Comparison of ENCODE assay signal across 18 cellular contexts in genomic region chr2:13474538-13474937, GRCh38.
"Had no signal": no experiment of that assay in that cellular context is flagged by ENCODE, and none has a peak within 500 bp of the region (broad histone marks: within the 10 kb centered on the region; RNA-seq: fewer than 3 reads in every experiment).

No MANE protein-coding gene starts in this region.

- H3K27me3 Mint-ChIP-seq: activated B cell treated with CpG ODN at 0.5 μM for 24 hours; activated naive CD8-positive, alpha-beta T cell treated with anti-CD3 and anti-CD28 coated beads for 36 hours; central memory CD8-positive, alpha-beta T cell had no signal

- H3K4me3 ChIP-seq: coronary artery had no signal

- H3K9me3 Mint-ChIP-seq: activated naive CD8-positive, alpha-beta T cell treated with anti-CD3 and anti-CD28 coated beads for 36 hours; brain had no signal

- H3K9me3 ChIP-seq: neutrophil had no signal

- ATAC-seq: left ventricle myocardium superior, natural killer cell had no signal

- H3K4me1 Mint-ChIP-seq: activated B cell treated with CpG ODN at 0.5 μM for 24 hours; activated naive CD8-positive, alpha-beta T cell treated with anti-CD3 and anti-CD28 coated beads for 36 hours; central memory CD8-positive, alpha-beta T cell; natural killer cell had no signal

- H3K27ac Mint-ChIP-seq: activated B cell treated with CpG ODN at 0.5 μM for 24 hours; activated naive CD8-positive, alpha-beta T cell treated with anti-CD3 and anti-CD28 coated beads for 36 hours; brain; natural killer cell had no signal

- H3K36me3 ChIP-seq: neutrophil had no signal

- H3K36me3 Mint-ChIP-seq: activated naive CD8-positive, alpha-beta T cell treated with anti-CD3 and anti-CD28 coated beads for 36 hours; brain; natural killer cell had no signal

- DNase-seq: activated B cell treated with CpG ODN at 0.5 μM for 24 hours; activated CD4-positive, alpha-beta T cell treated with anti-CD3 and anti-CD28 coated beads, Interleukin-2, amount 50 U/mL, for 1 hour; activated CD8-positive, alpha-beta memory T cell treated with anti-CD3 and anti-CD28 coated beads for 24 hours; activated gamma-delta T cell treated with Interleukin-2 at 50 U/mL for 16 hours; activated naive CD8-positive, alpha-beta T cell treated with anti-CD3 and anti-CD28 coated beads for 36 hours; amygdala; effector CD8-positive, alpha-beta T cell; foreskin melanocyte; head of caudate nucleus; kidney glomerular epithelial cell; left ventricle myocardium superior; mesenchymal stem cell; natural killer cell; stimulated activated CD4-positive, alpha-beta T cell treated with anti-CD3 and anti-CD28 coated beads, Interleukin-1b, Interleukin-23, amount 100 ng/mL, for 48 hours had no signal

- H3K27ac ChIP-seq: coronary artery, neutrophil had no signal

- H3K4me3 Mint-ChIP-seq: activated B cell treated with CpG ODN at 0.5 μM for 24 hours; activated naive CD8-positive, alpha-beta T cell treated with anti-CD3 and anti-CD28 coated beads for 36 hours; brain; central memory CD8-positive, alpha-beta T cell; natural killer cell had no signal

- H3K27me3 ChIP-seq: neutrophil had no signal
